1 cellular context compared by ENCODE assay signal in the genomic region with DNA sequence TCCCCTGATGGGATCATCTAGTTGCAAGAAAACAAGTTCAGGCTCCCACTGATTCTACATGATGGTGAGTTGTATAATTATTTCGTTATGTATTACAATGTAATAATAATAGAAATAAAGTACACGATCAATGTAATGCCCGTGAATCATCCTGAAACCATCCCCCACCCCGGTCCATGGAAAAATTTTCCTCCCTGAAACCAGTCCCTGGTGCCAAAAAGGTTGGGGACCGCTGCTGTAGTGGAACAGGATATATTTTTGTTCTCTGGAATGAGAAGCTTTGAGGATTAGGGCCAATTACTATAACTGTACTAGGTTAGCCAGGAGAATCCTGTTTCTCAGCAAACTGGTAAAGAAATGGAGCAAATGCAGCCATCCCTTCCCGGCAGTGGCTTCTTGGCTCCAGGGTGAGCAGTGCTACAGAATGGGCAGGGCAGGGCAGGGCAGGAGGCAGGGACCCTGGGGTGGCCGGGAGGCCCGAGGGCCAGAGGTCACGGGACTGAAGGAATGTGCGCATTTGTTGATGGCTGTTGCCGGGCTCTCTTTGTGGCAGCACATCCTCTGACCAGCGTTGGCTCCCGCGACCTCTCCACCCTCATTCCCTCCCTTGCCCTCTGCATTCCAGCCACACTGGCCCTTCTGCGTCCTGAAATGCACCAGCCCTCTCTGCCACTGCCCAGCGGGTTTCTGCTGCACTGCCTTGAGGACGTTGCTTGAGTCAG.
TF ChIP-seq lines count a peak whose summit lies in the region.

No MANE protein-coding gene starts in this region.

TF ChIP-seq in GM23338, 12 proteins besides CTCF, POLR2A, EP300 and RAD21 (continued from another document):
- TF ChIP-seq ZNF462 (CRISPR knock-in tag; IDR thresholded peaks at IDR 0.05) (no peak), EZH2 (IDR thresholded peaks at IDR 0.05; ENCODE audit: low read depth, unreplicated experiment) (no peak), EZH2phosphoT487 (IDR thresholded peaks at IDR 0.05; ENCODE audit: unreplicated experiment) (no peak), ZNF114 (CRISPR knock-in tag; IDR thresholded peaks at IDR 0.05) (no peak)
